16 cellular contexts compared by ENCODE assay signal in the genomic region with DNA sequence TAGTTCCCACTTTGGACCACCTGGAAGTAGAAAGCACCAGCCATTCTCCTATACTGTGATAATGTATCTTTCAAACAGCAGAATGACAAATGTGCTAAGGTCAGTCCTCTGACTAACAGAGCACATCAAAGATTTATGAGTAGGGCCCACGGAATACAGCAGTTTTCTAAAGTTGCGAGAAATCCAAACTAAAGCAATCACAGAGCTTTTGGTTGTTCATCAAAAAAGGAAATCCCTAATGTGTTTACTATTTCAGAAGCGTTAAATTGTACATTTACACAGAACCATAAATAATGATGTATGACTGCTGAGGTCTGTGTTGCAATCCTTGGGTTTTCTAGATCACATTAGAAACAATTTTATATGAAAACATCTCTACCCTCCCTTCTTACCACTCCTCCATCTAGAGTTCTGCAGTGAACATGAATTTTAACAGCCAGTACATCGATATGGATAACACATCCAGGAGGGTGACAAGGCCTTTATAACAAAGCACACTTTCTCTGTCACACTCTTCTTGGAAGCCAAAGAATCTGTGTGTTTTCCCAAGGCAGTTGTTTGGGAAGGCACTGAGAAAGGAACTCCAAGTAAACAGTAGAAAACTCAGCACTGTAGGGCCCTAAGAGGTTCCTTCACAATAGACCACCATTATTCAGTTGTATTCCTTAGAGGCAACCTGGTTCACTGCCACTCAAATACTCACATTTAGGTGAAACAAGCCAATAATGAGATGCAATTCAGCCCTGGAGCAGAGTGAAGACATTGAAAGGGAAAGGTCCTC. TPM values are rescaled to one million over a fixed set of nuclear protein-coding genes. Genes with fewer than 3 reads are reported as not detected.
DNase-seq lines count a peak whose midpoint lies in the region; ATAC-seq, FAIRE-seq and TF ChIP-seq lines count a peak whose summit lies in the region.
"Had no signal": no experiment of that assay in that cellular context is flagged by ENCODE, and none has a peak within 500 bp of the region (broad histone marks: within the 10 kb centered on the region; RNA-seq: fewer than 3 reads in every experiment).

No MANE protein-coding gene starts in this region.

- H2AK5ac ChIP-seq in mesenchymal stem cell (ENCODE audit: low read length, severe bottlenecking), result no peak overlapping the region

- H3K14ac ChIP-seq in mesenchymal stem cell (ENCODE audit: low read length in 2 of 2), result no peak overlapping the region

- H4K20me1 ChIP-seq in HepG2 (ENCODE audit: insufficient read depth, low read length), result no peaks in the 10 kb centered on the region

- H3K9ac ChIP-seq in HepG2 (ENCODE audit: insufficient read depth, low read depth, low read length) (no peak overlapping the region), mesenchymal stem cell (ENCODE audit: low read length) (peak overlapping the region; percentile 38)

- H3K79me2 ChIP-seq in HepG2 (ENCODE audit: insufficient read depth, low read length), result peaks cover 2% of the 10 kb centered on the region

- TF ChIP-seq CTCF in HepG2 (CRISPR knock-in tag; IDR thresholded peaks at IDR 0.05), result no peak
- TF ChIP-seq CTCF in right lobe of liver (IDR thresholded peaks at IDR 0.05), result no peak
- no peak for TF ChIP-seq CTCF in breast epithelium (IDR thresholded peaks at IDR 0.05)
- TF ChIP-seq CTCF in vagina (IDR thresholded peaks at IDR 0.05), result no peak

- H3K4me1 ChIP-seq in HepG2 (ENCODE audit: insufficient read depth, low read length), result peaks cover 34% of the 10 kb centered on the region
- H3K4me1 ChIP-seq in right lobe of liver, result no peaks in the 10 kb centered on the region
- H3K4me1 ChIP-seq in breast epithelium, result no peaks in the 10 kb centered on the region
- peaks cover 1% of the 10 kb centered on the region for H3K4me1 ChIP-seq in mesenchymal stem cell (ENCODE audit: control insufficient read depth, insufficient read depth, low read depth, low read length)
- H3K4me1 ChIP-seq in vagina, result peaks cover 71% of the 10 kb centered on the region

- H3K4me3 ChIP-seq in HepG2 (replicated peaks in 1 of 3; ENCODE audit: insufficient read depth in 1 of 3, low read depth in 2 of 3, low read length in 3 of 3) (no peak overlapping the region), right lobe of liver (no peak overlapping the region), breast epithelium (no peak overlapping the region), mesenchymal stem cell (ENCODE audit: insufficient read depth in 1 of 2, low read depth in 1 of 2, low read length in 2 of 2) (peak overlapping the region in 1 of 2 experiments; percentile 13), vagina (no peak overlapping the region)
- H3K4me3 ChIP-seq: adrenal gland had no signal

- POLR2A ChIA-PET in HepG2 (lab: Yijun Ruan, JAX), result no interaction called here

- CTCF ChIA-PET in HepG2 (lab: Yijun Ruan, JAX; ENCODE audit: low intra/inter-chr PET ratio, low total read pairs), result no interaction called here

- TF ChIP-seq EP300 in HepG2 (IDR thresholded peaks at IDR 0.05; ENCODE audit: low read depth in 2 of 2, low read length in 2 of 2) (no peak), HepG2 (CRISPR knock-in tag; IDR thresholded peaks at IDR 0.05; ENCODE audit: borderline replicate concordance) (no peak)

- in situ Hi-C loops in HepG2 (cut with HindIII; ENCODE audit: extremely low pct_ligation_motif_present, low pct_unique_long_range_greater_than_20kb) (no loop called here), KBM-7 (cut with MboI; ENCODE audit: low pct_unique_long_range_greater_than_20kb, low sequenced_read_pairs) (no loop called here)

- no peak overlapping the region for H3K4ac ChIP-seq in mesenchymal stem cell (ENCODE audit: low read depth in 1 of 2, low read length in 2 of 2)

- H2BK15ac ChIP-seq in mesenchymal stem cell (ENCODE audit: low read depth, poor library complexity, severe bottlenecking), result no peak overlapping the region

- no peaks in the 10 kb centered on the region for H3K27me3 ChIP-seq in HepG2 (ENCODE audit: control insufficient read depth in 1 of 2, insufficient read depth in 2 of 2, low read length in 2 of 2)
- H3K27me3 ChIP-seq in right lobe of liver, result no peaks in the 10 kb centered on the region
- no peaks in the 10 kb centered on the region for H3K27me3 ChIP-seq in breast epithelium
- H3K27me3 ChIP-seq in mesenchymal stem cell (ENCODE audit: control insufficient read depth in 1 of 2, insufficient read depth in 1 of 2, low read length in 2 of 2), result no peaks in the 10 kb centered on the region
- no peaks in the 10 kb centered on the region for H3K27me3 ChIP-seq in vagina
- H3K27me3 ChIP-seq: adrenal gland had no signal

- no peak overlapping the region for H3K23ac ChIP-seq in mesenchymal stem cell (ENCODE audit: low read length in 2 of 2)

- H3K4me2 ChIP-seq in HepG2 (ENCODE audit: low read depth, low read length), result peak overlapping the region; percentile 56
- no peak overlapping the region for H3K4me2 ChIP-seq in mesenchymal stem cell (ENCODE audit: low read length, poor library complexity, severe bottlenecking)

- no peak for FAIRE-seq in HepG2 (lab: Jason Lieb, UNC)

- H3K36me3 ChIP-seq in HepG2 (replicated peaks in 1 of 2; ENCODE audit: control insufficient read depth in 1 of 2, insufficient read depth in 2 of 2, low read length in 2 of 2), result no peaks in the 10 kb centered on the region
- no peaks in the 10 kb centered on the region for H3K36me3 ChIP-seq in right lobe of liver
- H3K36me3 ChIP-seq in breast epithelium, result no peaks in the 10 kb centered on the region
- no peaks in the 10 kb centered on the region for H3K36me3 ChIP-seq in mesenchymal stem cell (ENCODE audit: control insufficient read depth in 1 of 2, insufficient read depth in 2 of 2, low read depth in 1 of 2, low read length in 2 of 2)
- no peaks in the 10 kb centered on the region for H3K36me3 ChIP-seq in vagina
- H3K36me3 ChIP-seq: adrenal gland had no signal

- H3K27ac ChIP-seq in HepG2 (ENCODE audit: extremely low read length, insufficient read depth, low read length), result no peak overlapping the region
- no peak overlapping the region for H3K27ac ChIP-seq in right lobe of liver
- H3K27ac ChIP-seq in breast epithelium, result peak overlapping the region; percentile 9 to 44
- no peak overlapping the region for H3K27ac ChIP-seq in mesenchymal stem cell (ENCODE audit: low read length, poor library complexity, severe bottlenecking)
- peak overlapping the region; percentile 40 for H3K27ac ChIP-seq in vagina
- H3K27ac ChIP-seq: adrenal gland had no signal

- no peak overlapping the region for H2BK12ac ChIP-seq in mesenchymal stem cell (ENCODE audit: low read length in 2 of 2)

- H2AFZ ChIP-seq in HepG2 (ENCODE audit: low read length) (no peak overlapping the region), mesenchymal stem cell (ENCODE audit: low read depth, low read length) (no peak overlapping the region)

- H2BK5ac ChIP-seq in mesenchymal stem cell (ENCODE audit: low read depth, low read length, poor library complexity, severe bottlenecking), result no peak overlapping the region

- intact Hi-C loops in HepG2 (cut with micrococcal nuclease; ENCODE audit: unreplicated experiment) (loop anchor here (10.0 kb wide), 1 partner anchor 428 kb away; a partner anchor contains a TSS), right lobe of liver (cut with DNase I) (no loop called here), breast epithelium (cut with DNase I; ENCODE audit: low total_unique reads) (no loop called here), vagina (cut with DNase I) (no loop called here)

- no TSS peak for BruUV-seq in HepG2 (replicated peaks; lab: Mats Ljungman, UMichigan)

- H4K8ac ChIP-seq in mesenchymal stem cell (ENCODE audit: low read length), result no peak overlapping the region

- peaks cover 12% of the 10 kb centered on the region for H3K79me1 ChIP-seq in mesenchymal stem cell (replicated peaks; ENCODE audit: low read length, poor library complexity, severe bottlenecking)

- no peak overlapping the region for H2BK120ac ChIP-seq in mesenchymal stem cell (ENCODE audit: low read depth, low read length)

- ATAC-seq in HepG2, result no peak
- no peak for ATAC-seq in right lobe of liver
- ATAC-seq: esophagus mucosa, Right ventricle myocardium inferior had no signal

- no peak for DNase-seq in HepG2 (ENCODE audit: low spot score)
- no peak for DNase-seq in right lobe of liver
- DNase-seq in breast epithelium (ENCODE audit: low spot score in 2 of 2), result no peak
- DNase-seq in mesenchymal stem cell, result peak; percentile 50
- DNase-seq in vagina (ENCODE audit: extremely low spot score in 2 of 2), result no peak
- no peak for DNase-seq in cortex of kidney (lab: John Stamatoyannopoulos, UW)
- no peak for DNase-seq in KBM-7
- no peak for DNase-seq in effector CD8-positive, alpha-beta T cell (lab: John Stamatoyannopoulos, UW)
- DNase-seq: activated CD4-positive, alpha-beta T cell treated with anti-CD3 and anti-CD28 coated beads, Interleukin-2, amount 50 U/mL, for 4 hours; adrenal gland; DMS 273 treated with DMSO at 0.1 percent for 48 hours; H9; NCI-H1930; T1000 had no signal

- WGBS in HepG2 (ENCODE audit: low lambda C conversion rate), result 42% methylated on average over 4 of the region's 4 CpGs
- WGBS in right lobe of liver (ENCODE audit: insufficient coverage, low coverage, low lambda C conversion rate, missing lambda C conversion rate), result 49% methylated on average over 4 of the region's 4 CpGs
- WGBS in mesenchymal stem cell, result 8% methylated on average over 2 of the region's 4 CpGs

- TF ChIP-seq POLR2A in HepG2 (IDR thresholded peaks at IDR 0.05; ENCODE audit: insufficient read depth in 1 of 2, low read depth in 2 of 2, low read length in 2 of 2) (no peak), right lobe of liver (IDR thresholded peaks at IDR 0.05) (no peak), breast epithelium (IDR thresholded peaks at IDR 0.05) (no peak), vagina (IDR thresholded peaks at IDR 0.05) (no peak)

- H3K9me3 ChIP-seq in HepG2 (ENCODE audit: low read length) (no peaks in the 10 kb centered on the region), right lobe of liver (no peaks in the 10 kb centered on the region), breast epithelium (no peaks in the 10 kb centered on the region), mesenchymal stem cell (ENCODE audit: control insufficient read depth, low read length) (no peaks in the 10 kb centered on the region), vagina (no peaks in the 10 kb centered on the region)
- H3K9me3 ChIP-seq: adrenal gland had no signal

- H3K18ac ChIP-seq in mesenchymal stem cell (ENCODE audit: low read depth in 1 of 2, low read length in 2 of 2), result peak overlapping the region in 1 of 2 experiments; percentile 7

- TF ChIP-seq RAD21 in HepG2 (CRISPR knock-in tag; IDR thresholded peaks at IDR 0.05), result no peak

- no peak overlapping the region for H4K91ac ChIP-seq in mesenchymal stem cell (ENCODE audit: low read length)

RNA-seq across cellular contexts. Expression of a gene that starts 7.3 kb away (rescaled TPM):
- total RNA-seq in HepG2 (2016; rRNA removed; fragmentation: Illumina TruSeq; extraction: Trizol) (4.3 and 5.3 TPM in 2 replicates), right lobe of liver (1 to 10 TPM in 4 of 6 experiments, under 1 TPM in 2; 0.67 to 2.8 (median 1.1) TPM), breast epithelium (10 to 100 TPM; 18.4 to 31.8 (median 26.5) TPM), vagina (20.4 TPM)
- 1.0 and 1.5 TPM in 2 replicates for total RNA-seq in HepG2 (2016; cell fraction: cytosol; rRNA removed; fragmentation: Illumina TruSeq; extraction: Trizol; ENCODE audit: low read depth)
- total RNA-seq in HepG2 (2016; cell fraction: insoluble cytoplasmic fraction; rRNA removed; fragmentation: Illumina TruSeq; extraction: Trizol), result 4.0 and 5.4 TPM in 2 replicates
- total RNA-seq in HepG2 (2016; cell fraction: membrane; rRNA removed; fragmentation: Illumina TruSeq; extraction: Trizol), result 2.8 and 3.3 TPM in 2 replicates
- total RNA-seq in HepG2 (2016; cell fraction: nucleus; rRNA removed; fragmentation: Illumina TruSeq; extraction: Trizol), result 4.6 and 5.8 TPM in 2 replicates
- polyA plus RNA-seq in HepG2 (2011; rRNA removed), result 0.43 and 0.66 TPM in 2 replicates
- polyA plus RNA-seq in HepG2 (2011; cell fraction: cytosol; rRNA removed), result 0.28 and 0.31 TPM in 2 replicates
- 0.21 and 0.32 TPM in 2 replicates for polyA plus RNA-seq in HepG2 (2011; cell fraction: nucleus; rRNA removed)
- polyA plus RNA-seq in HepG2 (2012), result 0.24 and 0.40 TPM in 2 replicates
- 0.17 and 0.32 TPM in 2 replicates for polyA plus RNA-seq in HepG2 (2016; cell fraction: cytosol; fragmentation: Illumina TruSeq; extraction: Trizol; ENCODE audit: low read depth)
- 3.4 and 3.9 TPM in 2 replicates for polyA plus RNA-seq in HepG2 (2016; cell fraction: insoluble cytoplasmic fraction; fragmentation: Illumina TruSeq; extraction: Trizol; ENCODE audit: low read depth)
- polyA plus RNA-seq in HepG2 (2016; cell fraction: membrane; fragmentation: Illumina TruSeq; extraction: Trizol; ENCODE audit: low read depth), result 0.90 and 1.1 TPM in 2 replicates
- polyA plus RNA-seq in HepG2 (2016; cell fraction: nucleus; fragmentation: Illumina TruSeq; extraction: Trizol; ENCODE audit: insufficient read depth, low read depth), result 4.4 and 4.6 TPM in 2 replicates
- polyA minus RNA-seq in HepG2 (2011; rRNA and poly(A)+ RNA removed; ENCODE audit: low replicate concordance), result 2.3 and 5.6 TPM in 2 replicates
- 1.2 and 3.2 TPM in 2 replicates for polyA minus RNA-seq in HepG2 (2011; cell fraction: cytosol; rRNA and poly(A)+ RNA removed)
- 3.6 and 4.1 TPM in 2 replicates for polyA minus RNA-seq in HepG2 (2011; cell fraction: nucleus; rRNA and poly(A)+ RNA removed)
- 6.9 TPM for polyA plus RNA-seq in mesenchymal stem cell (2013, experiment 1 of 2)
- 7.3 TPM for polyA plus RNA-seq in mesenchymal stem cell (2013, experiment 2 of 2)

Comparison
In these comparisons a context has a peak if more than half of its experiments do, and no peak if none do; other contexts are left out.
1. H3K27ac ChIP-seq: peak in breast epithelium (2 of 2) and vagina (single experiment); none in HepG2 (single experiment), right lobe of liver (0 of 3) and mesenchymal stem cell (single experiment).